ENCODE assay signal across 19 cellular contexts in genomic region chr10:22244001-22244400, GRCh38. TPM values are rescaled to one million over a fixed set of nuclear protein-coding genes. Genes with fewer than 3 reads are reported as not detected.
DNase-seq lines count a peak whose midpoint lies in the region; ATAC-seq and TF ChIP-seq lines count a peak whose summit lies in the region.
"Had no signal": no experiment of that assay in that cellular context is flagged by ENCODE, and none has a peak within 500 bp of the region (broad histone marks: within the 10 kb centered on the region; RNA-seq: fewer than 3 reads in every experiment).

No MANE protein-coding gene starts in this region.

- H3K27me3 Mint-ChIP-seq in activated CD4-positive, alpha-beta T cell treated with anti-CD3 and anti-CD28 coated beads for 36 hours = peaks cover 3% of the 10 kb centered on the region

- peaks cover 43% of the 10 kb centered on the region for H3K4me1 Mint-ChIP-seq in activated CD4-positive, alpha-beta T cell treated with anti-CD3 and anti-CD28 coated beads for 36 hours
- H3K4me1 Mint-ChIP-seq: neural crest cell had no signal

- H2AFZ ChIP-seq in OCI-LY3 (ENCODE audit: low read depth, low read length) = no peak overlapping the region

- no peaks in the 10 kb centered on the region for H3K27me3 ChIP-seq in OCI-LY3 (ENCODE audit: low read depth, low read length)
- no peaks in the 10 kb centered on the region for H3K27me3 ChIP-seq in HAP-1 (ENCODE audit: low read depth)
- H3K27me3 ChIP-seq: tibial nerve had no signal

- peak; percentile 2 for TF ChIP-seq CTCF in GM10266 (IDR thresholded peaks at IDR 0.05; ENCODE audit: control insufficient read depth, insufficient read depth, low read depth, missing control alignments)
- TF ChIP-seq CTCF in OCI-LY3 (IDR thresholded peaks at IDR 0.05; ENCODE audit: low read depth, low read length) = 0 out of 2 replicates have a peak, but pooled peaks have one; percentile 12
- TF ChIP-seq CTCF in fibroblast of mammary gland (conservative IDR thresholded peaks at IDR 0.05; ENCODE audit: control insufficient read depth, insufficient read depth, low read depth, low read length) = peak; percentile 3

- no peaks in the 10 kb centered on the region for H3K9me3 ChIP-seq in OCI-LY3 (ENCODE audit: insufficient read depth, low read length)
- H3K9me3 ChIP-seq in HAP-1 = no peaks in the 10 kb centered on the region
- H3K9me3 ChIP-seq: right lobe of liver had no signal

- no peak overlapping the region for H3K4me2 ChIP-seq in OCI-LY3 (ENCODE audit: low read length)

- no peak for ATAC-seq in activated CD4-positive, alpha-beta T cell treated with anti-CD3 and anti-CD28 coated beads for 36 hours
- ATAC-seq: right lobe of liver had no signal

- no peak overlapping the region for H3K27ac ChIP-seq in OCI-LY3 (ENCODE audit: low read length)
- H3K27ac ChIP-seq: right lobe of liver, tibial nerve had no signal

- H3K4me1 ChIP-seq in OCI-LY3 (ENCODE audit: low read length) (no peaks in the 10 kb centered on the region), HAP-1 (no peaks in the 10 kb centered on the region; the same call in 1 of the 2 replicates)
- H3K4me1 ChIP-seq: right lobe of liver had no signal

- intact Hi-C loops in activated CD4-positive, alpha-beta T cell treated with anti-CD3 and anti-CD28 coated beads for 36 hours (cut with DNase I, micrococcal nuclease) = loop anchor here in 1 of 2 experiments (10.0 kb wide), 1 partner anchor 749 kb away; no protein-coding TSS in a partner anchor
- intact Hi-C loops in posterior cingulate gyrus (cut with DNase I) = no loop called here

- H3K36me3 Mint-ChIP-seq in activated CD4-positive, alpha-beta T cell treated with anti-CD3 and anti-CD28 coated beads for 36 hours (ENCODE audit: low read depth) = peaks cover 1% of the 10 kb centered on the region

- H3K9ac ChIP-seq in OCI-LY3 (ENCODE audit: low read length) = no peak overlapping the region

- no peak overlapping the region for H3K4me3 Mint-ChIP-seq in activated CD4-positive, alpha-beta T cell treated with anti-CD3 and anti-CD28 coated beads for 36 hours
- H3K4me3 Mint-ChIP-seq: neural crest cell had no signal

- no peaks in the 10 kb centered on the region for H3K79me2 ChIP-seq in OCI-LY3 (ENCODE audit: low read length)

- peak; percentile 27 for DNase-seq in activated CD4-positive, alpha-beta T cell treated with anti-CD3 and anti-CD28 coated beads for 36 hours
- no peak for DNase-seq in activated CD4-positive, alpha-beta T cell treated with anti-CD3 and anti-CD28 coated beads for 1 hour
- DNase-seq in GM10266 (ENCODE audit: extremely low spot score) (no peak), fibroblast of mammary gland (ENCODE audit: low read depth) (no peak), NCI-H2081 treated with DMSO at 0.1 percent for 48 hours (lab: John Stamatoyannopoulos, UW) (no peak), HAP-1 (ENCODE audit: low spot score in 2 of 2) (no peak), posterior cingulate gyrus (no peak)
- DNase-seq: activated T-cell treated with anti-CD3 and anti-CD28 coated beads, Interleukin-2, amount 50 U/mL, for 48 hours; cerebellar nuclear complex; KBM-7; NCI-H1436; NCI-H446; right lobe of liver; stimulated activated CD4-positive, alpha-beta T cell treated with anti-CD3 and anti-CD28 coated beads, Interleukin-2, amount 100 ng/mL, for 48 hours; stimulated activated CD8-positive, alpha-beta memory T cell treated with anti-CD3 and anti-CD28 coated beads, Interleukin-4, amount 100 ng/mL, for 48 hours had no signal

- peaks cover 6% of the 10 kb centered on the region for H3K9me3 Mint-ChIP-seq in activated CD4-positive, alpha-beta T cell treated with anti-CD3 and anti-CD28 coated beads for 36 hours (ENCODE audit: low read depth)
- H3K9me3 Mint-ChIP-seq: neural crest cell had no signal

- in situ Hi-C loops in HAP-1 (cut with MboI; ENCODE audit: low sequenced_read_pairs) = no loop called here

- H3K36me3 ChIP-seq in OCI-LY3 (replicated peaks; ENCODE audit: low read depth, low read length) = no peaks in the 10 kb centered on the region
- no peaks in the 10 kb centered on the region for H3K36me3 ChIP-seq in HAP-1 (replicated peaks)
- H3K36me3 ChIP-seq: right lobe of liver, tibial nerve had no signal

- no peak overlapping the region for H3K27ac Mint-ChIP-seq in activated CD4-positive, alpha-beta T cell treated with anti-CD3 and anti-CD28 coated beads for 36 hours

- H3K4me3 ChIP-seq in OCI-LY3 (ENCODE audit: low read length) (no peak overlapping the region), fibroblast of mammary gland (ENCODE audit: control insufficient read depth, low read depth, low read length) (no peak overlapping the region), HAP-1 (no peak overlapping the region)
- H3K4me3 ChIP-seq: right lobe of liver, tibial nerve had no signal

- POLR2A ChIA-PET in activated CD4-positive, alpha-beta T cell treated with anti-CD3 and anti-CD28 coated beads for 36 hours (lab: Charles Lee) = no interaction called here

- no peaks in the 10 kb centered on the region for H4K20me1 ChIP-seq in OCI-LY3 (ENCODE audit: insufficient read depth, low read length)

- CTCF ChIA-PET in activated CD4-positive, alpha-beta T cell treated with anti-CD3 and anti-CD28 coated beads for 36 hours (lab: Charles Lee) = interaction anchor here (1.2 to 3.6 kb wide), 3 partner anchors 12 to 250 kb away, joined by 3 to 16 read pairs (median 3); partner anchors contain the start of gene SPAG6

RNA-seq across cellular contexts. Expression of gene EBLN1, which starts 26.2 kb away (rescaled TPM):
- not detected for total RNA-seq in activated CD4-positive, alpha-beta T cell treated with anti-CD3 and anti-CD28 coated beads for 36 hours
- total RNA-seq: glomerular endothelial cell, neural crest cell, right lobe of liver, tibial nerve had no signal
